In genomic region chr21:29991624-29992023, GRCh38 we compare ENCODE assay signal across 1 cellular context.
TF ChIP-seq lines count a peak whose summit lies in the region.

No MANE protein-coding gene starts in this region.

TF ChIP-seq in H1, 55 proteins besides CTCF, POLR2A, EP300 and RAD21:
- TF ChIP-seq NANOG (IDR thresholded peaks at IDR 0.05; ENCODE audit: insufficient read depth, low read depth, low read length, poor library complexity, severe bottlenecking), result no peak
- 0 out of 2 replicates have a peak, but pooled peaks have one; percentile 19 for TF ChIP-seq RBBP5 (IDR thresholded peaks at IDR 0.05; ENCODE audit: borderline replicate concordance, low read depth, low read length)
